Comparison of ENCODE assay signal across 21 cellular contexts in the genomic region with DNA sequence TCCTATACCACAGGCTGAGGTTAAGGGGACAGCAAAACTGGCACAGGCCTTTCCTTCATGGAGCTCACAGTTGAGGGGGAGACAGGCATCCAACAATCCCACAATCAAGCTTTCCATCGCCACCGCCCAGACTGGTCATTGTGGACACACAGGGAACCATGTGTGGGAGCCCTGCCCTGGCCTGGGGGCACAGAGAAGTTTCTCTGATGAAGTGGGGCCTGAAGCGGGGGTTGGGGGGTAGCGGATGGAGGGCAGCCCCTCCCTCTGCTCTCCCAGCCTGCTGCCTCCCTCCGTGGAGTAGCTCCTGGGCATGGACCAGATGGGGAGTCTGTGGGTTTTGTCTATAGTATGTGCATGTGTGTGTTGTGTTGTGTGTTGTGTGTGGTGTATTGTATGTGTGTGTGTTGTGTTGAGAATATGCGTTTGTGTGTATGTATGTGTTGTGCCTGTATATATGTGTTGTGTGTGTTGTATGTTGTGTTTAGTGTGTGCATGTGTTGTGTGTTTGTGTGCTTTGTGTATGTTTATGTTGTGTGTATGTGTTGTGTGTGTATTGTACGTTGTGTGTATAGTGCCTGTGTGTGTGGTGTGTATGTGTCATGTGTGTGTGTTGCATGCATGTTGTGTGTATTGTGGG. TPM values are rescaled to one million over a fixed set of nuclear protein-coding genes. Genes with fewer than 3 reads are reported as not detected.
DNase-seq lines count a peak whose midpoint lies in the region; ATAC-seq, FAIRE-seq and TF ChIP-seq lines count a peak whose summit lies in the region.
"Had no signal": no experiment of that assay in that cellular context is flagged by ENCODE, and none has a peak within 500 bp of the region (broad histone marks: within the 10 kb centered on the region; RNA-seq: fewer than 3 reads in every experiment).

No MANE protein-coding gene starts in this region.

- no peak for TF ChIP-seq EP300 in H1 (IDR thresholded peaks at IDR 0.05; ENCODE audit: borderline replicate concordance in 1 of 2, low read depth in 2 of 2, low read length in 2 of 2)

- peaks cover 10% of the 10 kb centered on the region for H3K9me3 Mint-ChIP-seq in T-helper 2 cell treated with Interferon-gamma antibody and Interleukin-4, amounts not matched to agents 5 μg/mL and 100 μg/mL, for 36 hours
- H3K9me3 Mint-ChIP-seq in activated CD4-positive, alpha-beta T cell treated with anti-CD3 and anti-CD28 coated beads, Interleukin-2, amount 10 ng/mL, durations not matched to agents 7 days and 5 days: peaks cover 8% of the 10 kb centered on the region

- H2BK15ac ChIP-seq in H1 (ENCODE audit: low read length): peak overlapping the region; percentile 92

- POLR2A ChIA-PET in H1 (lab: Charles Lee; ENCODE audit: partially characterized antibody): interaction anchor here (1.0 to 1.6 kb wide), 4 partner anchors 10 to 164 kb away, joined by 4 to 6 read pairs (median 4); no protein-coding TSS in a partner anchor
- POLR2A ChIA-PET in activated CD4-positive, alpha-beta T cell treated with anti-CD3 and anti-CD28 coated beads, Interleukin-2, amount 10 ng/mL, durations not matched to agents 7 days and 5 days (lab: Charles Lee): no interaction called here

- H3K9ac ChIP-seq in BLaER1 treated with 17β-estradiol and CSF1 and Interleukin-3, amounts not matched to agents 10 nM and 100 nM: no peak overlapping the region
- no peak overlapping the region for H3K9ac ChIP-seq in H1 (replicated peaks in 1 of 4; ENCODE audit: extremely low read depth in 1 of 4, low read depth in 3 of 4, low read length in 3 of 4)
- H3K9ac ChIP-seq: KMS-11 had no signal

- no peak for TF ChIP-seq POLR2A in H1 (IDR thresholded peaks at IDR 0.05; ENCODE audit: control extremely low read depth in 1 of 2, low read depth in 2 of 2, low read length in 2 of 2)

- H3K79me1 ChIP-seq in H1 (ENCODE audit: low read depth, low read length): no peaks in the 10 kb centered on the region

- H3K23ac ChIP-seq in H1 (ENCODE audit: insufficient read length): no peak overlapping the region

- no peaks in the 10 kb centered on the region for H3K27me3 Mint-ChIP-seq in T-helper 2 cell treated with Interferon-gamma antibody and Interleukin-4, amounts not matched to agents 5 μg/mL and 100 μg/mL, for 36 hours (ENCODE audit: low read depth)
- H3K27me3 Mint-ChIP-seq in activated CD4-positive, alpha-beta T cell treated with anti-CD3 and anti-CD28 coated beads, Interleukin-2, amount 10 ng/mL, durations not matched to agents 7 days and 5 days: peaks cover 4% of the 10 kb centered on the region

- H2AFZ ChIP-seq in H1 (ENCODE audit: low read length): no peak overlapping the region

- no peak overlapping the region for H3K4me3 ChIP-seq in BLaER1 treated with 17β-estradiol and CSF1 and Interleukin-3, amounts not matched to agents 10 nM and 100 nM
- H3K4me3 ChIP-seq in H1 (ENCODE audit: extremely low read depth in 1 of 4, insufficient read depth in 2 of 4, low read depth in 3 of 4, low read length in 4 of 4): no peak overlapping the region
- H3K4me3 ChIP-seq: Peyer's patch, SJSA1 had no signal

- DNase-seq in T-helper 2 cell treated with Interferon-gamma antibody and Interleukin-4, amounts not matched to agents 5 μg/mL and 100 μg/mL, for 36 hours (ENCODE audit: low spot score): no peak
- DNase-seq in T-helper 2 cell (no peak), RPMI7951 (ENCODE audit: low read depth) (peak; percentile 75), H1 (ENCODE audit: low read depth in 1 of 2, low spot score in 2 of 2) (no peak), RKO (ENCODE audit: low spot score) (no peak)
- DNase-seq in activated CD4-positive, alpha-beta T cell treated with anti-CD3 and anti-CD28 coated beads, Interleukin-2, amount 10 ng/mL, durations not matched to agents 7 days and 5 days: no peak
- DNase-seq: 8988T; Calu3; CD8-positive, alpha-beta memory T cell; H9; NCI-H1092 treated with DMSO at 0.1 percent for 48 hours; NCI-H1694; NCI-H2081; NCI-H446; Peyer's patch had no signal

- no peak for TF ChIP-seq CTCF in H1 (IDR thresholded peaks at IDR 0.05; ENCODE audit: control extremely low read depth in 1 of 3, insufficient read depth in 1 of 3, low read depth in 1 of 3, low read length in 3 of 3)

- H3K36me3 ChIP-seq in BLaER1 treated with 17β-estradiol and CSF1 and Interleukin-3, amounts not matched to agents 10 nM and 100 nM: no peaks in the 10 kb centered on the region
- H3K36me3 ChIP-seq in H1 (ENCODE audit: control insufficient read depth in 2 of 4, insufficient read depth in 4 of 4, low read length in 3 of 4): no peaks in the 10 kb centered on the region
- H3K36me3 ChIP-seq: Peyer's patch, SJSA1 had no signal

- no peak for ATAC-seq in GM18907 (IDR thresholded peaks at IDR 0.05; ENCODE audit: unreplicated experiment)

- TF ChIP-seq RAD21 in H1 (IDR thresholded peaks at IDR 0.05 in 1 of 2, conservative IDR thresholded peaks at IDR 0.05 in 1 of 2; ENCODE audit: low read depth in 2 of 2, low read length in 2 of 2): no peak

- no peak overlapping the region for H4K5ac ChIP-seq in H1 (ENCODE audit: insufficient read length, low read depth, low read length)

- H2BK5ac ChIP-seq in H1 (ENCODE audit: low read depth, low read length): 0 out of 2 replicates have a peak overlapping the region, but pooled peaks have one; percentile 10

- WGBS in H1 (ENCODE audit: extremely low coverage in 1 of 2, insufficient coverage in 1 of 2, insufficient read length in 1 of 2, insufficient replicate concordance in 2 of 2, low coverage in 1 of 2, low lambda C conversion rate in 2 of 2, missing lambda C conversion rate in 1 of 2), 2 experiments: 93 to 100% methylated on average over 1 to 6 of the region's 7 CpGs

- H3K4me1 Mint-ChIP-seq in T-helper 2 cell treated with Interferon-gamma antibody and Interleukin-4, amounts not matched to agents 5 μg/mL and 100 μg/mL, for 36 hours (ENCODE audit: low read depth): no peaks in the 10 kb centered on the region
- peaks cover 4% of the 10 kb centered on the region for H3K4me1 Mint-ChIP-seq in activated CD4-positive, alpha-beta T cell treated with anti-CD3 and anti-CD28 coated beads, Interleukin-2, amount 10 ng/mL, durations not matched to agents 7 days and 5 days

- no peak overlapping the region for H2BK120ac ChIP-seq in H1 (replicated peaks; ENCODE audit: low read depth, low read length)

- no peaks in the 10 kb centered on the region for H3K27me3 ChIP-seq in BLaER1 treated with 17β-estradiol and CSF1 and Interleukin-3, amounts not matched to agents 10 nM and 100 nM
- no peaks in the 10 kb centered on the region; a peak in 1 of 7 replicates for H3K27me3 ChIP-seq in H1 (replicated peaks in 1 of 4; ENCODE audit: control insufficient read depth in 3 of 4, extremely low read depth in 1 of 4, insufficient read depth in 3 of 4, low read length in 3 of 4)
- H3K27me3 ChIP-seq: Peyer's patch, SJSA1 had no signal

- CTCF ChIA-PET in H1 (lab: Charles Lee; ENCODE audit: partially characterized antibody): interaction anchor here (0.7 to 1.4 kb wide), 3 partner anchors 10 to 282 kb away, joined by 5 to 8 read pairs (median 6); no protein-coding TSS in a partner anchor
- CTCF ChIA-PET in activated CD4-positive, alpha-beta T cell treated with anti-CD3 and anti-CD28 coated beads, Interleukin-2, amount 10 ng/mL, durations not matched to agents 7 days and 5 days (lab: Charles Lee): interaction anchor here (0.6 kb wide), 1 partner anchor 36 kb away, joined by 6 read pairs; no protein-coding TSS in a partner anchor

- H4K20me1 ChIP-seq in BLaER1 treated with 17β-estradiol and CSF1 and Interleukin-3, amounts not matched to agents 10 nM and 100 nM: no peaks in the 10 kb centered on the region
- H4K20me1 ChIP-seq in H1 (replicated peaks in 1 of 2; ENCODE audit: control insufficient read depth in 1 of 2, insufficient read depth in 2 of 2, low read length in 2 of 2): peaks cover 0 to 3% of the 10 kb centered on the region in 2 experiments

- no peaks in the 10 kb centered on the region for H3K79me2 ChIP-seq in H1 (ENCODE audit: control insufficient read depth in 1 of 2, insufficient read depth in 2 of 2, low read length in 2 of 2)

- peak overlapping the region; percentile 94 for H3K56ac ChIP-seq in H1 (replicated peaks; ENCODE audit: insufficient read length, low read depth, low read length)

- H3K14ac ChIP-seq in H1 (ENCODE audit: insufficient read length): no peak overlapping the region

- peaks cover 0 to 21% (median 6%) of the 10 kb centered on the region in 10 experiments; a peak in 17 of 20 replicates for H3K4me1 ChIP-seq in BLaER1 treated with 17β-estradiol and CSF1 and Interleukin-3, amounts not matched to agents 10 nM and 100 nM
- H3K4me1 ChIP-seq in H1 (replicated peaks in 1 of 4; ENCODE audit: control insufficient read depth in 3 of 4, insufficient read depth in 4 of 4, low read length in 3 of 4): peaks cover 0 to 5% (median 0%) of the 10 kb centered on the region in 4 experiments; a peak in 3 of 7 replicates
- H3K4me1 ChIP-seq: Peyer's patch, SJSA1 had no signal

- H4K91ac ChIP-seq in H1 (replicated peaks; ENCODE audit: insufficient read length, low read length): no peak overlapping the region

- peak overlapping the region; percentile 16 for H3K27ac Mint-ChIP-seq in T-helper 2 cell treated with Interferon-gamma antibody and Interleukin-4, amounts not matched to agents 5 μg/mL and 100 μg/mL, for 36 hours
- no peak overlapping the region for H3K27ac Mint-ChIP-seq in activated CD4-positive, alpha-beta T cell treated with anti-CD3 and anti-CD28 coated beads, Interleukin-2, amount 10 ng/mL, durations not matched to agents 7 days and 5 days
- H3K27ac Mint-ChIP-seq: CD8-positive, alpha-beta memory T cell; H9 had no signal

- peak overlapping the region; percentile 72; the same call in 1 of the 2 replicates for H2BK12ac ChIP-seq in H1 (ENCODE audit: low read depth, low read length)

- peaks cover 4% of the 10 kb centered on the region for H3K23me2 ChIP-seq in H1 (ENCODE audit: low read depth, low read length)

- no peak overlapping the region for H3K4ac ChIP-seq in H1 (replicated peaks; ENCODE audit: insufficient read length, low read depth, low read length)

- H4K8ac ChIP-seq in H1 (ENCODE audit: extremely low read depth, insufficient read depth, low read length): 0 out of 2 replicates have a peak overlapping the region, but pooled peaks have one; percentile 29

- H3K18ac ChIP-seq in H1 (ENCODE audit: extremely low read depth, low read length): no peak overlapping the region

- H2AK5ac ChIP-seq in H1 (ENCODE audit: low read depth, low read length): peak overlapping the region; percentile 20; the same call in 1 of the 2 replicates

- no peak overlapping the region for H3K4me3 Mint-ChIP-seq in T-helper 2 cell treated with Interferon-gamma antibody and Interleukin-4, amounts not matched to agents 5 μg/mL and 100 μg/mL, for 36 hours
- H3K4me3 Mint-ChIP-seq in activated CD4-positive, alpha-beta T cell treated with anti-CD3 and anti-CD28 coated beads, Interleukin-2, amount 10 ng/mL, durations not matched to agents 7 days and 5 days: no peak overlapping the region
- H3K4me3 Mint-ChIP-seq: CD8-positive, alpha-beta memory T cell had no signal

- no peaks in the 10 kb centered on the region for H3K9me3 ChIP-seq in BLaER1 treated with 17β-estradiol and CSF1 and Interleukin-3, amounts not matched to agents 10 nM and 100 nM (replicated peaks in 1 of 11)
- peaks cover 0 to 5% of the 10 kb centered on the region in 2 experiments; a peak in 1 of 4 replicates for H3K9me3 ChIP-seq in H1 (ENCODE audit: insufficient read depth in 2 of 2, low read depth in 1 of 2, low read length in 1 of 2)
- H3K9me3 ChIP-seq: Peyer's patch, SJSA1 had no signal

- H2BK20ac ChIP-seq in H1 (ENCODE audit: low read length): 0 out of 2 replicates have a peak overlapping the region, but pooled peaks have one; percentile 23

- peak overlapping the region in 9 of 11 experiments; percentile 26 to 71 (median 60); a peak in 12 of 22 replicates for H3K4me2 ChIP-seq in BLaER1 treated with 17β-estradiol and CSF1 and Interleukin-3, amounts not matched to agents 10 nM and 100 nM
- H3K4me2 ChIP-seq in H1 (ENCODE audit: insufficient read depth in 1 of 2, low read depth in 2 of 2, low read length in 2 of 2): no peak overlapping the region
- H3K4me2 ChIP-seq: KMS-11 had no signal

- H3K27ac ChIP-seq in BLaER1 treated with 17β-estradiol and CSF1 and Interleukin-3, amounts not matched to agents 10 nM and 100 nM: no peak overlapping the region
- no peak overlapping the region for H3K27ac ChIP-seq in H1 (ENCODE audit: low read depth, low read length)
- H3K27ac ChIP-seq: C4-2B, KMS-11, Peyer's patch, SJSA1 had no signal

- H3K36me3 Mint-ChIP-seq in T-helper 2 cell treated with Interferon-gamma antibody and Interleukin-4, amounts not matched to agents 5 μg/mL and 100 μg/mL, for 36 hours (ENCODE audit: low read depth): no peaks in the 10 kb centered on the region
- no peaks in the 10 kb centered on the region for H3K36me3 Mint-ChIP-seq in activated CD4-positive, alpha-beta T cell treated with anti-CD3 and anti-CD28 coated beads, Interleukin-2, amount 10 ng/mL, durations not matched to agents 7 days and 5 days (ENCODE audit: low read depth)
- H3K36me3 Mint-ChIP-seq: CD8-positive, alpha-beta memory T cell had no signal

- FAIRE-seq in H1 (lab: Jason Lieb, UNC): peak; percentile 52
- FAIRE-seq: G401.6 had no signal

RNA-seq across cellular contexts. Expression of gene LDLRAP1, which starts 14.4 kb away (rescaled TPM):
- total RNA-seq in RPMI7951 (2014; rRNA removed; shearing (Covaris generic)): 39.7 and 43.1 TPM in 2 replicates
- total RNA-seq in H1 (2021; fragmentation: NEBNext Ultra II Directional; extraction: Animal tissue kit (Norgen Biotek cat#: 25700)): 12.8 and 14.0 TPM in 2 replicates
- 13.2 and 16.3 TPM in 2 replicates for polyA plus RNA-seq in H1 (2011; rRNA removed)
- 10.4 TPM for polyA plus RNA-seq in H1 (2011; cell fraction: cytosol; rRNA removed)
- polyA plus RNA-seq in H1 (2011; cell fraction: nucleus; rRNA removed): 16.7 TPM
- polyA plus RNA-seq in H1 (2012, experiment 1 of 2): 9.3 to 13.5 TPM (median 11.9 TPM) in 4 replicates
- polyA plus RNA-seq in H1 (2012, experiment 2 of 2): 13.0 TPM
- polyA plus RNA-seq in H1 (2013, experiment 1 of 2): 9.4 TPM
- polyA plus RNA-seq in H1 (2013, experiment 2 of 2): 9.6 TPM
- 9.7 and 11.7 TPM in 2 replicates for polyA minus RNA-seq in H1 (2011; rRNA and poly(A)+ RNA removed)
- 8.3 TPM for polyA minus RNA-seq in H1 (2011; cell fraction: cytosol; rRNA and poly(A)+ RNA removed)
- polyA minus RNA-seq in H1 (2011; cell fraction: nucleus; rRNA and poly(A)+ RNA removed): 9.7 TPM
- 10 to 100 TPM; 64.4 to 65.3 TPM for total RNA-seq in activated CD4-positive, alpha-beta T cell treated with anti-CD3 and anti-CD28 coated beads, Interleukin-2, amount 10 ng/mL, durations not matched to agents 7 days and 5 days

Comparison
In these comparisons a context has a peak if more than half of its experiments do, and no peak if none do; other contexts are left out.
1. H3K4me2 ChIP-seq: peak in BLaER1 treated with 17β-estradiol and CSF1 and Interleukin-3, amounts not matched to agents 10 nM and 100 nM (9 of 11); none in H1 (0 of 2).